6 cellular contexts compared by ENCODE assay signal in the genomic region with DNA sequence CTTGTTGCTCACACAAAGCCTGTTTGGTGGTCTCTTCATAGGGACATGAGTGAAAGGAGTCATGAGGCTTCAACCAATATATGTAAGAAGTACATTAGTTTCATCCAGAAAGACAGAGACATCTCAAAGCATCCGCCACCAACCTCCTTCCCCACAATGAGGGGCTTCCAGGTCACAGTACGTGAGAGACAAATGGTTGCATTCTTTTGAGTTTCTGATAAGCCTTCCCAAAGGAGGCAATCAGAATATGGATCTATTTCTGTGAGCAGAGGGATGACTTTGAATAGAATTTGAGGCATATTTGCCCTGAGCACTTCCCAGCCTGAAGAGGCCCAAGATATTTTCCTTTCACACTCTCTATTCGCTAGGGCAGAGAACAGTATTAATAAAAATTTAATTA.
"Had no signal": no experiment of that assay in that cellular context is flagged by ENCODE, and none has a peak within 500 bp of the region (broad histone marks: within the 10 kb centered on the region; RNA-seq: fewer than 3 reads in every experiment).

No MANE protein-coding gene starts in this region.

- DNase-seq: IMR-90, KBM-7, KG1 had no signal

- H3K27ac ChIP-seq: HL-60 had no signal

- H3K4me1 Mint-ChIP-seq: IgD-negative memory B cell had no signal

- H3K36me3 Mint-ChIP-seq: IgD-negative memory B cell had no signal

- H3K4me3 Mint-ChIP-seq: IgD-negative memory B cell had no signal

- H3K27me3 Mint-ChIP-seq: IgD-negative memory B cell had no signal

- H3K4me3 ChIP-seq: K562 had no signal
